Comparison of ENCODE assay signal across 8 cellular contexts in genomic region chr9:96777539-96777864, GRCh38. TPM values are rescaled to one million over a fixed set of nuclear protein-coding genes. Genes with fewer than 3 reads are reported as not detected.
DNase-seq lines count a peak whose midpoint lies in the region; ATAC-seq and TF ChIP-seq lines count a peak whose summit lies in the region.

No MANE protein-coding gene starts in this region.

- H3K27me3 ChIP-seq in Caco-2 (replicated peaks; ENCODE audit: control insufficient read depth, insufficient read depth, low read length), result no peaks in the 10 kb centered on the region
- H3K27me3 ChIP-seq in body of pancreas, result no peaks in the 10 kb centered on the region

- H3K4me1 Mint-ChIP-seq in Caco-2 (ENCODE audit: low read depth, unreplicated experiment) (peaks cover 6% of the 10 kb centered on the region), mesothelial cell of epicardium (peaks cover 18% of the 10 kb centered on the region)

- intact Hi-C loops in Caco-2 (cut with micrococcal nuclease; ENCODE audit: unreplicated experiment), result loop anchor here (10.0 kb wide), 1 partner anchor 323 kb away; the partner anchor contains the start of gene HABP4
- intact Hi-C loops in body of pancreas (cut with DNase I), result no loop called here

- TF ChIP-seq POLR2A in body of pancreas (IDR thresholded peaks at IDR 0.05), result no peak

- H3K4me3 Mint-ChIP-seq in Caco-2 (ENCODE audit: unreplicated experiment) (peak overlapping the region; percentile 95), mesothelial cell of epicardium (peak overlapping the region; percentile 97)

- TF ChIP-seq CTCF in Caco-2 (IDR thresholded peaks at IDR 0.05; ENCODE audit: insufficient read depth in 1 of 2, low read depth in 1 of 2, low read length in 1 of 2, severe bottlenecking in 1 of 2, unreplicated experiment in 1 of 2) (no peak), body of pancreas (IDR thresholded peaks at IDR 0.05) (no peak), mesothelial cell of epicardium (IDR thresholded peaks at IDR 0.05; ENCODE audit: unreplicated experiment) (no peak)

- no peaks in the 10 kb centered on the region for H3K9me3 Mint-ChIP-seq in Caco-2 (ENCODE audit: unreplicated experiment)
- H3K9me3 Mint-ChIP-seq in mesothelial cell of epicardium, result peaks cover 11% of the 10 kb centered on the region

- H3K36me3 Mint-ChIP-seq in Caco-2 (ENCODE audit: insufficient read depth, unreplicated experiment), result peaks cover 32% of the 10 kb centered on the region
- peaks cover 22% of the 10 kb centered on the region for H3K36me3 Mint-ChIP-seq in mesothelial cell of epicardium

- DNase-seq in Caco-2 (no peak), body of pancreas (no peak), mesothelial cell of epicardium (ENCODE audit: low spot score in 2 of 2, unreplicated experiment in 2 of 2) (no peak), GF-D8 (lab: John Stamatoyannopoulos, UW) (no peak), NCI-H2029 treated with DMSO at 0.1 percent for 48 hours (lab: John Stamatoyannopoulos, UW) (no peak), Ammon's horn (ENCODE audit: low spot score) (no peak), ACHN (no peak)

- H3K36me3 ChIP-seq in Caco-2 (ENCODE audit: control insufficient read depth, insufficient read depth, low read length) (peaks cover 4% of the 10 kb centered on the region; the same call in 1 of the 2 replicates), body of pancreas (replicated peaks in 1 of 2; ENCODE audit: insufficient read depth in 1 of 2, low read depth in 2 of 2) (peaks cover 0 to 6% of the 10 kb centered on the region in 2 donors)

- no TSS peak for BruUV-seq in Caco-2 (replicated peaks; lab: Mats Ljungman, UMichigan)

- ATAC-seq in HG03442 (IDR thresholded peaks at IDR 0.05; ENCODE audit: unreplicated experiment), result peak; percentile 2
- ATAC-seq in body of pancreas, result peak; percentile 6

- CTCF ChIA-PET in Caco-2 (lab: Charles Lee), result no interaction called here

- in situ Hi-C loops in ACHN (cut with HindIII; ENCODE audit: low pct_ligation_motif_present, low pct_unique_long_range_greater_than_20kb, low sequenced_read_pairs), result no loop called here

- peak overlapping the region; percentile 65 to 90 (median 83) for H3K27ac ChIP-seq in body of pancreas

- 2 to 3% methylated on average over 10 to 20 of the region's 21 CpGs for WGBS in body of pancreas, 2 donors

- peak overlapping the region; percentile 85 for H3K4me3 ChIP-seq in Caco-2 (ENCODE audit: low read depth, low read length)
- H3K4me3 ChIP-seq in body of pancreas, result peak overlapping the region; percentile 20 to 47

- no peaks in the 10 kb centered on the region; the same call in 1 of the 2 replicates for H3K9me3 ChIP-seq in Caco-2
- no peaks in the 10 kb centered on the region for H3K9me3 ChIP-seq in body of pancreas

- H3K27me3 Mint-ChIP-seq in Caco-2 (ENCODE audit: insufficient read depth, unreplicated experiment) (no peaks in the 10 kb centered on the region), mesothelial cell of epicardium (ENCODE audit: low read depth) (no peaks in the 10 kb centered on the region)

- H3K27ac Mint-ChIP-seq in Caco-2 (ENCODE audit: unreplicated experiment) (peak overlapping the region; percentile 90), mesothelial cell of epicardium (peak overlapping the region; percentile 95)

- POLR2A ChIA-PET in Caco-2 (lab: Charles Lee), result no interaction called here

- H3K4me1 ChIP-seq in Caco-2 (peaks cover 4% of the 10 kb centered on the region; the same call in 1 of the 2 replicates), body of pancreas (peaks cover 13% of the 10 kb centered on the region)

RNA-seq across cellular contexts. Expression of gene ZNF510, which starts 0.4 kb away (rescaled TPM):
- total RNA-seq in Caco-2 (2022) (10.2 and 13.1 TPM in 2 replicates), body of pancreas (10 to 100 TPM in 1 of 2 donors, 1 to 10 TPM in 1; 7.3 to 14.2 TPM), mesothelial cell of epicardium (12.1 to 14.9 TPM (median 13.3 TPM) in 3 replicates)
